In the genomic region with DNA sequence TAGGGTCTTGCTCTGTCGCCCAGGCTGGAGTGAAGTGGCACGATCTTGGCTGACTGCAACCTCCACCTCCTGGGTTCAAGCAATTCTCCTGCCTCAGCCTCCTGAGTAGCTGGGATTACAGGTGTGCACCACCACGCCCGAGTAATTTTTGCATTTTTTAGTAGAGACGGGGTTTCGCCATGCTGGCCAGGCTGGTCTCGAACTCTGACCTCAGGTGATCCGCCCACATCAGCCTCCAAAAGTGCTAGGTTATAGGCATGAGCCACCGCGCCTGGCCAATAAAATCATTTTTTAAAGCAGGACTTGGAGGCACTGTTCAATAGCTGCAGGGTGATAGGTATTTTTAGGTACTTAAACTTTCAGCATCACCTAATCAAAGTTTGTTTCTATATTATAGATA, we compare ENCODE assay signal across 2 cellular contexts. TPM values are rescaled to one million over a fixed set of nuclear protein-coding genes. Genes with fewer than 3 reads are reported as not detected.
"Had no signal": no experiment of that assay in that cellular context is flagged by ENCODE, and none has a peak within 500 bp of the region (broad histone marks: within the 10 kb centered on the region; RNA-seq: fewer than 3 reads in every experiment).

No MANE protein-coding gene starts in this region.

RNA-seq across cellular contexts. Expression of a gene that starts 24.6 kb away (rescaled TPM):
- total RNA-seq: osteocyte; T-helper 2 cell treated with Interferon-gamma antibody and Interleukin-4, amounts not matched to agents 100 ng/mL and 5 ng/mL, for 36 hours had no signal
